In the genomic region with DNA sequence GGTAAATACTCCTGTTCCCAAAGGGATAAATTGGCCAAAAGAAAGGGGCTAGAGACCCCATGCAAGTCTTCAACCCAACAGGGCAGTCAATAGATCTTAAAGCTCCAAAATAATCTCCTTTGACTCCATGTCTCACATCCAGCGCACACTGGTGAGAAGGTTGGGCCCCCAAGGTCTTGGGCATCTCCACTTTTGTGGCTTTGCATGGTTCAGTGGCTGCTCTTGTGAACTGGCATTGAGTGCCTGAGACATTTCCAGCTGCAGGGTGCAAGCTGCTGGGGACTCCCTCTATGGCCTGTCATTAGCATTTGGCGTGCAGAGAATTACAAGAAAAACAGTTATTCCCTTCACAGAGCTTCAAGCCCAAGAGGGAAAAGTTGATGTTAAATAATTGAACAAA, we compare ENCODE assay signal across 28 cellular contexts.
A peak's percentile ranks its signal among the peaks of the same experiment; 100 is the strongest.
DNase-seq lines count a peak whose midpoint lies in the region; ATAC-seq and TF ChIP-seq lines count a peak whose summit lies in the region.
"Had no signal": no experiment of that assay in that cellular context is flagged by ENCODE, and none has a peak within 500 bp of the region (broad histone marks: within the 10 kb centered on the region; RNA-seq: fewer than 3 reads in every experiment).

No MANE protein-coding gene starts in this region.

- no peak for TF ChIP-seq POLR2A in esophagus muscularis mucosa (IDR thresholded peaks at IDR 0.05; ENCODE audit: low read depth)

- H3K9ac ChIP-seq in BLaER1 = no peak overlapping the region
- H3K9ac ChIP-seq: BLaER1 treated with 17β-estradiol and CSF1 and Interleukin-3, amounts not matched to agents 10 nM and 100 nM had no signal

- peak overlapping the region; percentile 40 for H3K4me2 ChIP-seq in BLaER1
- H3K4me2 ChIP-seq: A549 had no signal

- peak; percentile 90 for DNase-seq in esophagus muscularis mucosa (ENCODE audit: extremely low spot score)
- no peak for DNase-seq in NK-92 treated with Interleukin-12 subunit alpha and Interleukin-12 subunit beta, amount 100 ng/mL, for 24 hours (lab: John Stamatoyannopoulos, UW)
- DNase-seq: 8988T; ACHN; AML-193; BE2C; C1 segment of cervical spinal cord; Caco-2; Calu3; CD4-positive, alpha-beta memory T cell; CD4-positive, alpha-beta T cell; CD4-positive, CD25-positive, alpha-beta regulatory T cell; CD8-positive, alpha-beta memory T cell; CD8-positive, alpha-beta T cell; COR-L47; DMS 273 treated with DMSO at 0.1 percent for 48 hours; DMS153; DMS53; DMS79; DMS79 treated with DMSO at 0.1 percent for 48 hours; DND-41; EL had no signal

- ATAC-seq in HG03378 (IDR thresholded peaks at IDR 0.05; ENCODE audit: unreplicated experiment) = no peak
- ATAC-seq: A549; CD8-positive, alpha-beta T cell had no signal

- TF ChIP-seq CTCF in esophagus muscularis mucosa (IDR thresholded peaks at IDR 0.05) = no peak

- intact Hi-C loops in esophagus muscularis mucosa (cut with DNase I) = no loop called here

- no peak overlapping the region for H3K27ac ChIP-seq in BLaER1
- H3K27ac ChIP-seq in esophagus muscularis mucosa (replicated peaks in 1 of 4) = no peak overlapping the region
- H3K27ac ChIP-seq: 22Rv1; A549; BLaER1 treated with 17β-estradiol and CSF1 and Interleukin-3, amounts not matched to agents 10 nM and 100 nM; C4-2B had no signal

- H3K36me3 ChIP-seq in BLaER1 = no peaks in the 10 kb centered on the region
- H3K36me3 ChIP-seq in esophagus muscularis mucosa = no peaks in the 10 kb centered on the region
- H3K36me3 ChIP-seq: BE2C; BLaER1 treated with 17β-estradiol and CSF1 and Interleukin-3, amounts not matched to agents 10 nM and 100 nM had no signal

- H3K27me3 ChIP-seq in BLaER1 = no peaks in the 10 kb centered on the region
- H3K27me3 ChIP-seq in esophagus muscularis mucosa = no peaks in the 10 kb centered on the region
- H3K27me3 ChIP-seq: BE2C; BLaER1 treated with 17β-estradiol and CSF1 and Interleukin-3, amounts not matched to agents 10 nM and 100 nM had no signal

- H3K4me3 ChIP-seq in BLaER1 (no peak overlapping the region), esophagus muscularis mucosa (no peak overlapping the region)
- H3K4me3 ChIP-seq: A549; BLaER1 treated with 17β-estradiol and CSF1 and Interleukin-3, amounts not matched to agents 10 nM and 100 nM had no signal

- WGBS in esophagus muscularis mucosa = 94% methylated on average over 2 of the region's 2 CpGs

- peaks cover 11% of the 10 kb centered on the region for H3K4me1 ChIP-seq in BLaER1
- H3K4me1 ChIP-seq in esophagus muscularis mucosa = no peaks in the 10 kb centered on the region
- H3K4me1 ChIP-seq: A549, BE2C, Caco-2 had no signal

- H3K9me3 ChIP-seq in BLaER1 (no peaks in the 10 kb centered on the region; the same call in 1 of the 2 replicates), esophagus muscularis mucosa (no peaks in the 10 kb centered on the region)
- H3K9me3 ChIP-seq: A549, BE2C, Caco-2 had no signal

- TF ChIP-seq EP300 in esophagus muscularis mucosa (IDR thresholded peaks at IDR 0.05) = no peak

- H4K20me1 ChIP-seq in BLaER1 = no peaks in the 10 kb centered on the region
- H4K20me1 ChIP-seq: BLaER1 treated with 17β-estradiol and CSF1 and Interleukin-3, amounts not matched to agents 10 nM and 100 nM had no signal
